37 cellular contexts compared by ENCODE assay signal in the genomic region with DNA sequence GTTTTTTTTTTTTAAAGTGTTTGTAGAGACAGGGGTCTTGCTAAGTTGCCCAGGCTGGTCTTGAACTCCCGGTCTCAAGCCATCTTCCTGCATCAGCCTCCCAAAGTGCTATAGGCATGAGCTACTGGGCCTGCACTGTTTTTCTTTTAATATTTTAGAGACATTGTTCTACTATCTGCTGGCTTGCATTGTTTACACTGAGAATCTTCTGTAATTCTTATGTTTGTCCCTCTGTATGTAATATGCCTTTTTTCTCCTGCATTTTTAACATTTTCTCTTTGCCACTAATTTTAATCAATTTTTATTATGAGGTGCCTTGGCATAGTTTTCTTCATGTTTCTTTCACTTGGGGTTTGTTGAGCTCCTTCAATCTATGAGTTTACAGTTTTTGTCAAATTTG. TPM values are rescaled to one million over a fixed set of nuclear protein-coding genes. Genes with fewer than 3 reads are reported as not detected.
A peak's percentile ranks its signal among the peaks of the same experiment; 100 is the strongest.
DNase-seq lines count a peak whose midpoint lies in the region; ATAC-seq, FAIRE-seq and TF ChIP-seq lines count a peak whose summit lies in the region.
"Had no signal": no experiment of that assay in that cellular context is flagged by ENCODE, and none has a peak within 500 bp of the region (broad histone marks: within the 10 kb centered on the region; RNA-seq: fewer than 3 reads in every experiment).

No MANE protein-coding gene starts in this region.

- H3K27ac Mint-ChIP-seq in WTC11 (no peak overlapping the region), endodermal cell (peak overlapping the region; percentile 92)
- no peak overlapping the region for H3K27ac Mint-ChIP-seq in activated CD8-positive, alpha-beta memory T cell treated with anti-CD3 and anti-CD28 coated beads, Interleukin-2, amount 10 ng/mL, durations not matched to agents 7 days and 5 days
- H3K27ac Mint-ChIP-seq: B cell; CD14-positive monocyte; CD4-positive, alpha-beta memory T cell; CD4-positive, alpha-beta T cell; CD4-positive, CD25-positive, alpha-beta regulatory T cell; CD8-positive, alpha-beta memory T cell; CD8-positive, alpha-beta T cell had no signal

- H3K9ac ChIP-seq in K562 (ENCODE audit: insufficient read depth in 1 of 2, low read depth in 2 of 2, low read length in 2 of 2) (no peak overlapping the region), endodermal cell (ENCODE audit: extremely low read depth, low read length, poor library complexity, severe bottlenecking) (peak overlapping the region; percentile 54)
- H3K9ac ChIP-seq: BLaER1; BLaER1 treated with 17β-estradiol and CSF1 and Interleukin-3, amounts not matched to agents 10 nM and 100 nM had no signal

- TF ChIP-seq EP300 in K562 (IDR thresholded peaks at IDR 0.05; ENCODE audit: low read length) = no peak

- H3K9me3 ChIP-seq in HEK293 (ENCODE audit: control insufficient read depth, insufficient read depth, low read depth, low read length) = no peaks in the 10 kb centered on the region
- H3K9me3 ChIP-seq in K562 (replicated peaks; ENCODE audit: control insufficient read depth, insufficient read depth, low read depth, low read length) = no peaks in the 10 kb centered on the region
- H3K9me3 ChIP-seq in endodermal cell (ENCODE audit: control insufficient read depth, low read length) = peaks cover 55% of the 10 kb centered on the region
- H3K9me3 ChIP-seq: A549, BE2C had no signal

- WGBS in K562 (ENCODE audit: insufficient coverage, low coverage, missing lambda C conversion rate) = 0% methylated on average over 1 of the region's 1 CpG
- 0% methylated on average over 1 of the region's 1 CpG; no CpG with 5 or more reads in 1 of the 2 experiments for WGBS in endodermal cell (ENCODE audit: insufficient coverage in 1 of 2, insufficient read length in 1 of 2), 2 experiments

- CTCF ChIA-PET in HEK293 (lab: Yijun Ruan, JAX) = interaction anchor here (0.6 to 1.1 kb wide), 3 partner anchors 180 to 897 kb away, joined by 3 to 10 read pairs (median 3); no protein-coding TSS in a partner anchor
- CTCF ChIA-PET in WTC11 (lab: Charles Lee) = no interaction called here
- CTCF ChIA-PET in K562 (lab: Yijun Ruan, JAX; ENCODE audit: low intra/inter-chr PET ratio) = no interaction called here
- CTCF ChIA-PET in activated CD8-positive, alpha-beta memory T cell treated with anti-CD3 and anti-CD28 coated beads, Interleukin-2, amount 10 ng/mL, durations not matched to agents 7 days and 5 days (lab: Charles Lee) = interaction anchor here (0.7 to 1.2 kb wide), 2 partner anchors 19 to 112 kb away, joined by 3 to 4 read pairs; no protein-coding TSS in a partner anchor

- H3K4me3 Mint-ChIP-seq in WTC11 = no peak overlapping the region
- H3K4me3 Mint-ChIP-seq in endodermal cell = no peak overlapping the region
- no peak overlapping the region for H3K4me3 Mint-ChIP-seq in activated CD8-positive, alpha-beta memory T cell treated with anti-CD3 and anti-CD28 coated beads, Interleukin-2, amount 10 ng/mL, durations not matched to agents 7 days and 5 days
- H3K4me3 Mint-ChIP-seq: B cell; CD14-positive monocyte; CD4-positive, alpha-beta memory T cell; CD4-positive, alpha-beta T cell; CD4-positive, CD25-positive, alpha-beta regulatory T cell; CD8-positive, alpha-beta memory T cell; CD8-positive, alpha-beta T cell had no signal

- in situ Hi-C loops in K562 (cut with MboI) = no loop called here

- H3K9me3 Mint-ChIP-seq in WTC11 = peaks cover 26% of the 10 kb centered on the region
- H3K9me3 Mint-ChIP-seq in endodermal cell = peaks cover 48% of the 10 kb centered on the region
- peaks cover 10% of the 10 kb centered on the region for H3K9me3 Mint-ChIP-seq in activated CD8-positive, alpha-beta memory T cell treated with anti-CD3 and anti-CD28 coated beads, Interleukin-2, amount 10 ng/mL, durations not matched to agents 7 days and 5 days (ENCODE audit: low read depth)

- no peak overlapping the region for H3K4me3 ChIP-seq in HEK293 (ENCODE audit: low read depth, low read length)
- H3K4me3 ChIP-seq in K562 = no peak overlapping the region
- peak overlapping the region; percentile 63 for H3K4me3 ChIP-seq in endodermal cell (ENCODE audit: low read length)
- H3K4me3 ChIP-seq: A549; BLaER1; BLaER1 treated with 17β-estradiol and CSF1 and Interleukin-3, amounts not matched to agents 10 nM and 100 nM had no signal

- intact Hi-C loops in K562 (cut with micrococcal nuclease) = no loop called here

- ATAC-seq in WTC11 (no peak), K562 (no peak), GM18861 (IDR thresholded peaks at IDR 0.05; ENCODE audit: unreplicated experiment) (no peak), GM18870 (IDR thresholded peaks at IDR 0.05; ENCODE audit: unreplicated experiment) (no peak)
- no peak for ATAC-seq in activated CD8-positive, alpha-beta memory T cell treated with anti-CD3 and anti-CD28 coated beads, Interleukin-2, amount 10 ng/mL, durations not matched to agents 7 days and 5 days
- ATAC-seq: A549; CD8-positive, alpha-beta T cell had no signal

- FAIRE-seq in K562 (lab: Jason Lieb, UNC) = no peak
- FAIRE-seq: A204.1, A549, D721Med had no signal

- no peaks in the 10 kb centered on the region for H3K27me3 ChIP-seq in K562 (ENCODE audit: control insufficient read depth in 2 of 2, insufficient read depth in 2 of 2, low read length in 2 of 2)
- H3K27me3 ChIP-seq in endodermal cell (ENCODE audit: control insufficient read depth, insufficient read depth, low read length, poor library complexity, severe bottlenecking) = no peaks in the 10 kb centered on the region
- H3K27me3 ChIP-seq: BE2C; BLaER1; BLaER1 treated with 17β-estradiol and CSF1 and Interleukin-3, amounts not matched to agents 10 nM and 100 nM had no signal

- no peak overlapping the region for H2AFZ ChIP-seq in K562 (ENCODE audit: low read depth, low read length)

- H3K4me1 ChIP-seq in HEK293 (ENCODE audit: control insufficient read depth, insufficient read depth, low read length) = no peaks in the 10 kb centered on the region
- H3K4me1 ChIP-seq in K562 (replicated peaks in 1 of 2; ENCODE audit: control insufficient read depth in 2 of 2, insufficient read depth in 2 of 2, low read length in 2 of 2) = no peaks in the 10 kb centered on the region
- H3K4me1 ChIP-seq in endodermal cell (ENCODE audit: control insufficient read depth, insufficient read depth, low read length) = peaks cover 3% of the 10 kb centered on the region
- H3K4me1 ChIP-seq: A549, BE2C had no signal

- H3K27ac ChIP-seq in HEK293 (ENCODE audit: extremely low read depth, low read depth, low read length) = no peak overlapping the region
- H3K27ac ChIP-seq in K562 (ENCODE audit: extremely low read depth, low read depth, low read length) = no peak overlapping the region
- no peak overlapping the region for H3K27ac ChIP-seq in endodermal cell (ENCODE audit: low read depth, low read length)
- H3K27ac ChIP-seq: 22Rv1; A549; BLaER1; BLaER1 treated with 17β-estradiol and CSF1 and Interleukin-3, amounts not matched to agents 10 nM and 100 nM; C4-2B had no signal

- no peaks in the 10 kb centered on the region for H3K79me2 ChIP-seq in K562 (ENCODE audit: control insufficient read depth, insufficient read depth, low read length)

- no TSS peak for BruUV-seq in K562 (replicated peaks; lab: Mats Ljungman, UMichigan)

- H3K36me3 Mint-ChIP-seq in WTC11 = peaks cover 16% of the 10 kb centered on the region
- peaks cover 25% of the 10 kb centered on the region for H3K36me3 Mint-ChIP-seq in endodermal cell (ENCODE audit: low read depth)
- H3K36me3 Mint-ChIP-seq in activated CD8-positive, alpha-beta memory T cell treated with anti-CD3 and anti-CD28 coated beads, Interleukin-2, amount 10 ng/mL, durations not matched to agents 7 days and 5 days = peaks cover 8% of the 10 kb centered on the region
- H3K36me3 Mint-ChIP-seq: CD14-positive monocyte; CD4-positive, CD25-positive, alpha-beta regulatory T cell; CD8-positive, alpha-beta T cell had no signal

- no peak for TF ChIP-seq CTCF in HEK293 (tag by site-specific recombination; IDR thresholded peaks at IDR 0.05)
- TF ChIP-seq CTCF in WTC11 (IDR thresholded peaks at IDR 0.05) = no peak
- TF ChIP-seq CTCF in K562 (IDR thresholded peaks at IDR 0.05 in 2 of 3, conservative IDR thresholded peaks at IDR 0.05 in 1 of 3; ENCODE audit: insufficient read depth in 2 of 3, low read depth in 1 of 3, low read length in 3 of 3) = no peak
- no peak for TF ChIP-seq CTCF in endodermal cell (conservative IDR thresholded peaks at IDR 0.05)

- no peaks in the 10 kb centered on the region for H3K9me1 ChIP-seq in K562 (ENCODE audit: control insufficient read depth, insufficient read depth, low read length)

- DNase-seq in WTC11 (ENCODE audit: low spot score) (no peak), K562 (ENCODE audit: extremely low read depth in 1 of 4, low spot score in 3 of 4) (no peak), endodermal cell (no peak), hepatic stellate cell (ENCODE audit: low spot score) (no peak)
- no peak for DNase-seq in activated CD8-positive, alpha-beta memory T cell treated with anti-CD3 and anti-CD28 coated beads, Interleukin-2, amount 10 ng/mL, durations not matched to agents 7 days and 5 days
- DNase-seq: 8988T; ACHN; AML-193; BE2C; C1 segment of cervical spinal cord; Caco-2; Calu3; CD4-positive, alpha-beta memory T cell; CD4-positive, alpha-beta T cell; CD4-positive, CD25-positive, alpha-beta regulatory T cell; CD8-positive, alpha-beta memory T cell; CD8-positive, alpha-beta T cell; COR-L47; DMS 273 treated with DMSO at 0.1 percent for 48 hours; DMS153; DMS53; DMS79; DMS79 treated with DMSO at 0.1 percent for 48 hours; DND-41; EL had no signal

- TF ChIP-seq RAD21 in K562 (CRISPR knock-in tag; conservative IDR thresholded peaks at IDR 0.05 in 1 of 2, IDR thresholded peaks at IDR 0.05 in 1 of 2) = no peak

- H3K36me3 ChIP-seq in HEK293 (ENCODE audit: control insufficient read depth in 2 of 2, insufficient read depth in 1 of 2, low read length in 2 of 2) (no peaks in the 10 kb centered on the region), K562 (ENCODE audit: control insufficient read depth, insufficient read depth, low read length) (no peaks in the 10 kb centered on the region), endodermal cell (ENCODE audit: control insufficient read depth, insufficient read depth, low read length) (no peaks in the 10 kb centered on the region)
- H3K36me3 ChIP-seq: BE2C; BLaER1 treated with 17β-estradiol and CSF1 and Interleukin-3, amounts not matched to agents 10 nM and 100 nM had no signal

- H4K20me1 ChIP-seq in K562 (replicated peaks; ENCODE audit: control insufficient read depth, insufficient read depth, low read length) = no peaks in the 10 kb centered on the region
- H4K20me1 ChIP-seq: BLaER1; BLaER1 treated with 17β-estradiol and CSF1 and Interleukin-3, amounts not matched to agents 10 nM and 100 nM had no signal

- no peak overlapping the region for H3K4me2 ChIP-seq in K562 (ENCODE audit: insufficient read depth, low read length)
- H3K4me2 ChIP-seq: A549; BLaER1; BLaER1 treated with 17β-estradiol and CSF1 and Interleukin-3, amounts not matched to agents 10 nM and 100 nM had no signal

- POLR2A ChIA-PET in HEK293 (lab: Yijun Ruan, JAX) (no interaction called here), WTC11 (lab: Charles Lee) (no interaction called here), K562 (lab: Yijun Ruan, JAX) (interaction anchor here (0.6 kb wide), 1 partner anchor 13 kb away, joined by 3 read pairs; no protein-coding TSS in a partner anchor)

- H3K4me1 Mint-ChIP-seq in WTC11 (peaks cover 28% of the 10 kb centered on the region), endodermal cell (peaks cover 26% of the 10 kb centered on the region)
- peaks cover 10% of the 10 kb centered on the region for H3K4me1 Mint-ChIP-seq in activated CD8-positive, alpha-beta memory T cell treated with anti-CD3 and anti-CD28 coated beads, Interleukin-2, amount 10 ng/mL, durations not matched to agents 7 days and 5 days
- H3K4me1 Mint-ChIP-seq: B cell; CD4-positive, alpha-beta memory T cell; CD4-positive, CD25-positive, alpha-beta regulatory T cell; CD8-positive, alpha-beta memory T cell had no signal

- H3K27me3 Mint-ChIP-seq in WTC11 (ENCODE audit: low read depth) = no peaks in the 10 kb centered on the region
- no peaks in the 10 kb centered on the region for H3K27me3 Mint-ChIP-seq in endodermal cell (ENCODE audit: insufficient read depth)
- peaks cover 4% of the 10 kb centered on the region for H3K27me3 Mint-ChIP-seq in activated CD8-positive, alpha-beta memory T cell treated with anti-CD3 and anti-CD28 coated beads, Interleukin-2, amount 10 ng/mL, durations not matched to agents 7 days and 5 days
- H3K27me3 Mint-ChIP-seq: B cell; CD4-positive, alpha-beta T cell had no signal

- no peak for TF ChIP-seq POLR2A in K562 (conservative IDR thresholded peaks at IDR 0.05)

RNA-seq across cellular contexts. Expression of gene BCAT1, which starts 15.4 kb away (rescaled TPM):
- 239 to 267 TPM (median 240 TPM) in 3 replicates for total RNA-seq in WTC11 (2021)
- 53.5 and 124 TPM in 2 replicates for total RNA-seq in K562 (2011; cell fraction: chromatin; rRNA removed; ENCODE audit: low replicate concordance)
- 33.0 and 49.7 TPM in 2 replicates for total RNA-seq in K562 (2011; cell fraction: nucleolus; rRNA removed)
- 127 and 193 TPM in 2 replicates for total RNA-seq in K562 (2011; cell fraction: nucleoplasm; rRNA removed)
- total RNA-seq in K562 (2014; rRNA removed) = 79.4 and 81.9 TPM in 2 replicates
- 130 and 155 TPM in 2 replicates for total RNA-seq in K562 (2014; rRNA removed; fragmentation: Illumina TruSeq; extraction: Trizol)
- 64.9 and 68.6 TPM in 2 replicates for total RNA-seq in K562 (2015; rRNA removed; fragmentation: Illumina TruSeq; extraction: Trizol)
- total RNA-seq in K562 (2021) = 154 and 157 TPM in 2 replicates
- 58.8 and 59.1 TPM in 2 replicates for polyA plus RNA-seq in K562 (2011; rRNA removed)
- polyA plus RNA-seq in K562 (2011; cell fraction: cytosol; rRNA removed) = 28.1 and 58.5 TPM in 2 replicates
- 33.1 and 43.9 TPM in 2 replicates for polyA plus RNA-seq in K562 (2011; cell fraction: nucleus; rRNA removed)
- 53.7 and 101 TPM in 2 replicates for polyA plus RNA-seq in K562 (2012)
- polyA plus RNA-seq in K562 (2014; fragmentation: Illumina TruSeq; extraction: Trizol) = 66.8 and 78.4 TPM in 2 replicates
- polyA plus RNA-seq in K562 (2014; fragmentation: Nextera tagmentation; extraction: Ambion mirVana) = 10 to 100 TPM; 38.5 to 45.4 TPM
- polyA plus RNA-seq in K562 (2014; rRNA removed) = 48.1 and 59.1 TPM in 2 replicates
- polyA minus RNA-seq in K562 (2011; rRNA and poly(A)+ RNA removed) = 130 and 179 TPM in 2 replicates
- polyA minus RNA-seq in K562 (2011; cell fraction: cytosol; rRNA and poly(A)+ RNA removed) = 82.9 and 107 TPM in 2 replicates
- polyA minus RNA-seq in K562 (2011; cell fraction: nucleus; rRNA and poly(A)+ RNA removed) = 34.1 and 69.3 TPM in 2 replicates
- total RNA-seq in endodermal cell = 100 to 1,000 TPM in 1 of 2 donors, 10 to 100 TPM in 1; 45.0 to 141 TPM
- 116 TPM for polyA plus RNA-seq in endodermal cell (2013, experiment 1 of 2)
- polyA plus RNA-seq in endodermal cell (2013, experiment 2 of 2) = 106 TPM
- 10 to 100 TPM; 18.9 to 48.3 TPM for total RNA-seq in activated CD8-positive, alpha-beta memory T cell treated with anti-CD3 and anti-CD28 coated beads, Interleukin-2, amount 10 ng/mL, durations not matched to agents 7 days and 5 days

Comparison
In these comparisons a context has a peak if more than half of its experiments do, and no peak if none do; other contexts are left out.
1. CTCF ChIA-PET loops: an anchor here in HEK293 (0.6 to 1.1 kb wide) and activated CD8-positive, alpha-beta memory T cell treated with anti-CD3 and anti-CD28 coated beads, Interleukin-2, amount 10 ng/mL, durations not matched to agents 7 days and 5 days (0.7 to 1.2 kb wide); none called in WTC11 and K562.
2. Of the 44 proteins assayed by ChIP-seq in both K562 and HEK293: peak only in K562: TRIM28; only in HEK293: SETDB1; in both: none; in neither: 42.